In genomic region chr12:15831315-15831993, GRCh38 we compare ENCODE assay signal across 19 cellular contexts.
"Had no signal": no experiment of that assay in that cellular context is flagged by ENCODE, and none has a peak within 500 bp of the region (broad histone marks: within the 10 kb centered on the region; RNA-seq: fewer than 3 reads in every experiment).

No MANE protein-coding gene starts in this region.

- H3K4me2 ChIP-seq: neural progenitor cell had no signal

- H3K4me1 Mint-ChIP-seq: activated CD4-positive, alpha-beta T cell treated with anti-CD3 and anti-CD28 coated beads, Interleukin-2, amount 10 ng/mL, durations not matched to agents 7 days and 5 days; neural progenitor cell; stimulated activated memory B cell treated with anti-CD40 and anti-IgM and Interleukin-4, amounts not matched to agents 10 μg/mL and 1 μg/mL and 100 μg/mL, for 72 hours had no signal

- H3K4me1 ChIP-seq: neural progenitor cell, parathyroid adenoma, spleen had no signal

- H3K27ac ChIP-seq: neural progenitor cell, parathyroid adenoma, spleen had no signal

- H3K27ac Mint-ChIP-seq: activated CD4-positive, alpha-beta T cell treated with anti-CD3 and anti-CD28 coated beads, Interleukin-2, amount 10 ng/mL, durations not matched to agents 7 days and 5 days; activated CD8-positive, alpha-beta T cell treated with anti-CD3 and anti-CD28 coated beads, Interleukin-2, amount 10 ng/mL, durations not matched to agents 7 days and 5 days; activated T-cell treated with anti-CD3 and anti-CD28 coated beads, Interleukin-2, amount 50 U/mL, for 24 hours; activated T-helper 2 cell treated with anti-CD3 and anti-CD28 coated beads, Interferon-gamma antibody, Interleukin-2, Interleukin-4, amounts not matched to agents 10 μg/mL and 5 μg/mL and 100 μg/mL, durations not matched to agents 14 hours and 24 hours and 36 hours; neural progenitor cell; stimulated activated memory B cell treated with anti-CD40 and anti-IgM and Interleukin-4, amounts not matched to agents 10 μg/mL and 1 μg/mL and 100 μg/mL, for 72 hours; T-helper 1 cell treated with Interleukin-12 subunit alpha and Interleukin-12 subunit beta and Interleukin-4 antibody, amounts not matched to agents 30 μg/mL and 1 μg/mL, for 36 hours had no signal

- H3K36me3 Mint-ChIP-seq: neural progenitor cell; stimulated activated memory B cell treated with anti-CD40 and anti-IgM and Interleukin-4, amounts not matched to agents 10 μg/mL and 1 μg/mL and 100 μg/mL, for 72 hours had no signal

- ATAC-seq: activated CD4-positive, CD25-positive, alpha-beta regulatory T cell treated with anti-CD3 and anti-CD28 coated beads, Interleukin-2, amount 50 U/mL, for 24 hours; activated CD8-positive, alpha-beta T cell treated with anti-CD3 and anti-CD28 coated beads, Interleukin-2, amount 10 ng/mL, durations not matched to agents 7 days and 5 days; left colon had no signal

- H3K79me2 ChIP-seq: parathyroid adenoma had no signal

- H3K27me3 ChIP-seq: neural progenitor cell, spleen had no signal

- H3K4me3 ChIP-seq: lung, neural progenitor cell, spleen had no signal

- H3K9me3 Mint-ChIP-seq: activated CD4-positive, alpha-beta T cell treated with anti-CD3 and anti-CD28 coated beads, Interleukin-2, amount 10 ng/mL, durations not matched to agents 7 days and 5 days; activated T-cell treated with anti-CD3 and anti-CD28 coated beads, Interleukin-2, amount 50 U/mL, for 24 hours; activated T-helper 2 cell treated with anti-CD3 and anti-CD28 coated beads, Interferon-gamma antibody, Interleukin-2, Interleukin-4, amounts not matched to agents 10 μg/mL and 5 μg/mL and 100 μg/mL, durations not matched to agents 14 hours and 24 hours and 36 hours; neural progenitor cell; stimulated activated memory B cell treated with anti-CD40 and anti-IgM and Interleukin-4, amounts not matched to agents 10 μg/mL and 1 μg/mL and 100 μg/mL, for 72 hours; T-helper 1 cell treated with Interleukin-12 subunit alpha and Interleukin-12 subunit beta and Interleukin-4 antibody, amounts not matched to agents 30 μg/mL and 1 μg/mL, for 36 hours had no signal

- H3K9me3 ChIP-seq: spleen had no signal

- H3K36me3 ChIP-seq: neural progenitor cell, spleen had no signal

- H3K27me3 Mint-ChIP-seq: activated T-cell treated with anti-CD3 and anti-CD28 coated beads, Interleukin-2, amount 50 U/mL, for 24 hours; stimulated activated memory B cell treated with anti-CD40 and anti-IgM and Interleukin-4, amounts not matched to agents 10 μg/mL and 1 μg/mL and 100 μg/mL, for 72 hours had no signal

- DNase-seq: activated CD4-positive, alpha-beta T cell treated with anti-CD3 and anti-CD28 coated beads, Interleukin-2, amount 10 ng/mL, durations not matched to agents 7 days and 5 days; activated CD8-positive, alpha-beta T cell treated with anti-CD3 and anti-CD28 coated beads, Interleukin-2, amount 10 ng/mL, durations not matched to agents 7 days and 5 days; activated naive CD4-positive, alpha-beta T cell treated with Interleukin-2 at 50 U/mL for 16 hours; activated T-cell treated with anti-CD3 and anti-CD28 coated beads, Interleukin-2, amount 50 U/mL, for 24 hours; foreskin melanocyte; glutamatergic neuron; hippocampal formation; islet precursor cell; left colon; midbrain; spleen; stimulated activated CD4-positive, alpha-beta T cell treated with anti-CD3 and anti-CD28 coated beads, Interleukin-4, amount 100 ng/mL, for 4 hours had no signal

- H3K4me3 Mint-ChIP-seq: activated CD4-positive, alpha-beta T cell treated with anti-CD3 and anti-CD28 coated beads, Interleukin-2, amount 10 ng/mL, durations not matched to agents 7 days and 5 days; activated CD8-positive, alpha-beta T cell treated with anti-CD3 and anti-CD28 coated beads, Interleukin-2, amount 10 ng/mL, durations not matched to agents 7 days and 5 days; activated T-cell treated with anti-CD3 and anti-CD28 coated beads, Interleukin-2, amount 50 U/mL, for 24 hours; neural progenitor cell; stimulated activated memory B cell treated with anti-CD40 and anti-IgM and Interleukin-4, amounts not matched to agents 10 μg/mL and 1 μg/mL and 100 μg/mL, for 72 hours; T-helper 1 cell treated with Interleukin-12 subunit alpha and Interleukin-12 subunit beta and Interleukin-4 antibody, amounts not matched to agents 30 μg/mL and 1 μg/mL, for 36 hours had no signal

- H2AFZ ChIP-seq: neural progenitor cell, parathyroid adenoma had no signal
